Comparison of ENCODE assay signal across 1 cellular context in the genomic region with DNA sequence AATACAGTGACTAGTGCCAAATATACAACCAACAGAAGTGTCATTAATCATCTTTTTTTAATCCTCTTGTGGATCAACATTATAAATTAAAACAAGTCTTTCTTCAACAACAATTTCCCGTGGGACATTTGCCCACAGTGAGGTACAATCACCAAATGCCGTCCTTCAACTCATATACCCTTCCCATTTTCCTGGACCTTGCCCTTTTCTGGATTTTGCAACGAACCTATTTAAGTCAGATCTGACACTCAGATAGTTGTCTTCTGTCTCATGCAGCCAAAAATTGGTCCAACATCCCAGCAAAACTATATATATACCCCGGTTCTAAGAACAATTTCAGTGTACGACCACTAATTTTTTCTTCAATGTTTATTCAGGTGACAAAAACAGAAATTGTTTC.
TF ChIP-seq lines count a peak whose summit lies in the region.

No MANE protein-coding gene starts in this region.

TF ChIP-seq in GM23338, 12 proteins besides CTCF, POLR2A, EP300 and RAD21 (continued from another document):
- TF ChIP-seq, protein P1, sequence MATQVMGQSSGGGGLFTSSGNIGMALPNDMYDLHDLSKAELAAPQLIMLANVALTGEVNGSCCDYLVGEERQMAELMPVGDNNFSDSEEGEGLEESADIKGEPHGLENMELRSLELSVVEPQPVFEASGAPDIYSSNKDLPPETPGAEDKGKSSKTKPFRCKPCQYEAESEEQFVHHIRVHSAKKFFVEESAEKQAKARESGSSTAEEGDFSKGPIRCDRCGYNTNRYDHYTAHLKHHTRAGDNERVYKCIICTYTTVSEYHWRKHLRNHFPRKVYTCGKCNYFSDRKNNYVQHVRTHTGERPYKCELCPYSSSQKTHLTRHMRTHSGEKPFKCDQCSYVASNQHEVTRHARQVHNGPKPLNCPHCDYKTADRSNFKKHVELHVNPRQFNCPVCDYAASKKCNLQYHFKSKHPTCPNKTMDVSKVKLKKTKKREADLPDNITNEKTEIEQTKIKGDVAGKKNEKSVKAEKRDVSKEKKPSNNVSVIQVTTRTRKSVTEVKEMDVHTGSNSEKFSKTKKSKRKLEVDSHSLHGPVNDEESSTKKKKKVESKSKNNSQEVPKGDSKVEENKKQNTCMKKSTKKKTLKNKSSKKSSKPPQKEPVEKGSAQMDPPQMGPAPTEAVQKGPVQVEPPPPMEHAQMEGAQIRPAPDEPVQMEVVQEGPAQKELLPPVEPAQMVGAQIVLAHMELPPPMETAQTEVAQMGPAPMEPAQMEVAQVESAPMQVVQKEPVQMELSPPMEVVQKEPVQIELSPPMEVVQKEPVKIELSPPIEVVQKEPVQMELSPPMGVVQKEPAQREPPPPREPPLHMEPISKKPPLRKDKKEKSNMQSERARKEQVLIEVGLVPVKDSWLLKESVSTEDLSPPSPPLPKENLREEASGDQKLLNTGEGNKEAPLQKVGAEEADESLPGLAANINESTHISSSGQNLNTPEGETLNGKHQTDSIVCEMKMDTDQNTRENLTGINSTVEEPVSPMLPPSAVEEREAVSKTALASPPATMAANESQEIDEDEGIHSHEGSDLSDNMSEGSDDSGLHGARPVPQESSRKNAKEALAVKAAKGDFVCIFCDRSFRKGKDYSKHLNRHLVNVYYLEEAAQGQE (IDR thresholded peaks at IDR 0.05; ENCODE audit: unreplicated experiment): no peak
- no peak for TF ChIP-seq EZH2phosphoT487 (IDR thresholded peaks at IDR 0.05; ENCODE audit: unreplicated experiment)
- TF ChIP-seq JUNB (IDR thresholded peaks at IDR 0.05; ENCODE audit: unreplicated experiment): no peak
- TF ChIP-seq ZNF114 (CRISPR knock-in tag; IDR thresholded peaks at IDR 0.05): no peak
- TF ChIP-seq, protein P2, sequence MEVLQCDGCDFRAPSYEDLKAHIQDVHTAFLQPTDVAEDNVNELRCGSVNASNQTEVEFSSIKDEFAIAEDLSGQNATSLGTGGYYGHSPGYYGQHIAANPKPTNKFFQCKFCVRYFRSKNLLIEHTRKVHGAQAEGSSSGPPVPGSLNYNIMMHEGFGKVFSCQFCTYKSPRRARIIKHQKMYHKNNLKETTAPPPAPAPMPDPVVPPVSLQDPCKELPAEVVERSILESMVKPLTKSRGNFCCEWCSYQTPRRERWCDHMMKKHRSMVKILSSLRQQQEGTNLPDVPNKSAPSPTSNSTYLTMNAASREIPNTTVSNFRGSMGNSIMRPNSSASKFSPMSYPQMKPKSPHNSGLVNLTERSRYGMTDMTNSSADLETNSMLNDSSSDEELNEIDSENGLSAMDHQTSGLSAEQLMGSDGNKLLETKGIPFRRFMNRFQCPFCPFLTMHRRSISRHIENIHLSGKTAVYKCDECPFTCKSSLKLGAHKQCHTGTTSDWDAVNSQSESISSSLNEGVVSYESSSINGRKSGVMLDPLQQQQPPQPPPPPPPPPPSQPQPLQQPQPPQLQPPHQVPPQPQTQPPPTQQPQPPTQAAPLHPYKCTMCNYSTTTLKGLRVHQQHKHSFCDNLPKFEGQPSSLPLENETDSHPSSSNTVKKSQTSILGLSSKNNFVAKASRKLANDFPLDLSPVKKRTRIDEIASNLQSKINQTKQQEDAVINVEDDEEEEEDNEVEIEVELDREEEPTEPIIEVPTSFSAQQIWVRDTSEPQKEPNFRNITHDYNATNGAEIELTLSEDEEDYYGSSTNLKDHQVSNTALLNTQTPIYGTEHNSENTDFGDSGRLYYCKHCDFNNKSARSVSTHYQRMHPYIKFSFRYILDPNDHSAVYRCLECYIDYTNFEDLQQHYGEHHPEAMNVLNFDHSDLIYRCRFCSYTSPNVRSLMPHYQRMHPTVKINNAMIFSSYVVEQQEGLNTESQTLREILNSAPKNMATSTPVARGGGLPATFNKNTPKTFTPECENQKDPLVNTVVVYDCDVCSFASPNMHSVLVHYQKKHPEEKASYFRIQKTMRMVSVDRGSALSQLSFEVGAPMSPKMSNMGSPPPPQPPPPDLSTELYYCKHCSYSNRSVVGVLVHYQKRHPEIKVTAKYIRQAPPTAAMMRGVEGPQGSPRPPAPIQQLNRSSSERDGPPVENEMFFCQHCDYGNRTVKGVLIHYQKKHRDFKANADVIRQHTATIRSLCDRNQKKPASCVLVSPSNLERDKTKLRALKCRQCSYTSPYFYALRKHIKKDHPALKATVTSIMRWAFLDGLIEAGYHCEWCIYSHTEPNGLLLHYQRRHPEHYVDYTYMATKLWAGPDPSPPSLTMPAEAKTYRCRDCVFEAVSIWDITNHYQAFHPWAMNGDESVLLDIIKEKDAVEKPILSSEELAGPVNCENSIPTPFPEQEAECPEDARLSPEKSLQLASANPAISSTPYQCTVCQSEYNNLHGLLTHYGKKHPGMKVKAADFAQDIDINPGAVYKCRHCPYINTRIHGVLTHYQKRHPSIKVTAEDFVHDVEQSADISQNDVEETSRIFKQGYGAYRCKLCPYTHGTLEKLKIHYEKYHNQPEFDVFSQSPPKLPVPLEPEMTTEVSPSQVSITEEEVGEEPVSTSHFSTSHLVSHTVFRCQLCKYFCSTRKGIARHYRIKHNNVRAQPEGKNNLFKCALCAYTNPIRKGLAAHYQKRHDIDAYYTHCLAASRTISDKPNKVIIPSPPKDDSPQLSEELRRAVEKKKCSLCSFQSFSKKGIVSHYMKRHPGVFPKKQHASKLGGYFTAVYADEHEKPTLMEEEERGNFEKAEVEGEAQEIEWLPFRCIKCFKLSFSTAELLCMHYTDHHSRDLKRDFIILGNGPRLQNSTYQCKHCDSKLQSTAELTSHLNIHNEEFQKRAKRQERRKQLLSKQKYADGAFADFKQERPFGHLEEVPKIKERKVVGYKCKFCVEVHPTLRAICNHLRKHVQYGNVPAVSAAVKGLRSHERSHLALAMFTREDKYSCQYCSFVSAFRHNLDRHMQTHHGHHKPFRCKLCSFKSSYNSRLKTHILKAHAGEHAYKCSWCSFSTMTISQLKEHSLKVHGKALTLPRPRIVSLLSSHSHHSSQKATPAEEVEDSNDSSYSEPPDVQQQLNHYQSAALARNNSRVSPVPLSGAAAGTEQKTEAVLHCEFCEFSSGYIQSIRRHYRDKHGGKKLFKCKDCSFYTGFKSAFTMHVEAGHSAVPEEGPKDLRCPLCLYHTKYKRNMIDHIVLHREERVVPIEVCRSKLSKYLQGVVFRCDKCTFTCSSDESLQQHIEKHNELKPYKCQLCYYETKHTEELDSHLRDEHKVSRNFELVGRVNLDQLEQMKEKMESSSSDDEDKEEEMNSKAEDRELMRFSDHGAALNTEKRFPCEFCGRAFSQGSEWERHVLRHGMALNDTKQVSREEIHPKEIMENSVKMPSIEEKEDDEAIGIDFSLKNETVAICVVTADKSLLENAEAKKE (CRISPR knock-in tag; IDR thresholded peaks at IDR 0.05): no peak
- TF ChIP-seq POLR2AphosphoS5 (IDR thresholded peaks at IDR 0.05; ENCODE audit: low read depth): no peak
